Comparison of ENCODE assay signal across 1 cellular context in the genomic region with DNA sequence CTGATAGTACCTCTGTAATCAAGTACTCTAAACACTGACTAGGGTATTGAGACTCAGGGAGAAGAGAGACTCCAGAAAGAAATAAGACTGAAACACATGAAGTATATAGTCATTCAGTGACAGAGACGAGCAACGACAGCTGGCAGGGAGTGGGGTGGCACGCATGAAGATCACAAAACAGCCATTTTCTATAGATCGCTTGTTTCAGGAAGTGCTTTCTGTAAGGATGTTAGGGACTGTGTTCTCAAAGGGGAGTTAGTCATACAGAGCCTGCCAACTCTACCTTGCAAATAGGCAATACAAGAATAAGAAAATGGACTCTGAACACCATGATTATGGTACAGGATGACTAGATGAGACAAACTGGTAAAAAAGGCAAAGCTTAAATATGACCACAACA.
A peak's percentile ranks its signal among the peaks of the same experiment; 100 is the strongest.
TF ChIP-seq lines count a peak whose summit lies in the region.

No MANE protein-coding gene starts in this region.

TF ChIP-seq in GM12878, 131 proteins besides CTCF, POLR2A, EP300 and RAD21 (continued from another document):
- TF ChIP-seq, protein P1, sequence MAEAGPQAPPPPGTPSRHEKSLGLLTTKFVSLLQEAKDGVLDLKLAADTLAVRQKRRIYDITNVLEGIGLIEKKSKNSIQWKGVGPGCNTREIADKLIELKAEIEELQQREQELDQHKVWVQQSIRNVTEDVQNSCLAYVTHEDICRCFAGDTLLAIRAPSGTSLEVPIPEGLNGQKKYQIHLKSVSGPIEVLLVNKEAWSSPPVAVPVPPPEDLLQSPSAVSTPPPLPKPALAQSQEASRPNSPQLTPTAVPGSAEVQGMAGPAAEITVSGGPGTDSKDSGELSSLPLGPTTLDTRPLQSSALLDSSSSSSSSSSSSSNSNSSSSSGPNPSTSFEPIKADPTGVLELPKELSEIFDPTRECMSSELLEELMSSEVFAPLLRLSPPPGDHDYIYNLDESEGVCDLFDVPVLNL (IDR thresholded peaks at IDR 0.05; ENCODE audit: low read depth, low read length) = no peak
- TF ChIP-seq NR2F1 (conservative IDR thresholded peaks at IDR 0.05) (no peak), TCF3 (IDR thresholded peaks at IDR 0.05; ENCODE audit: borderline replicate concordance, insufficient read depth, low read depth, low read length) (peak; percentile 98), STAT3 (IDR thresholded peaks at IDR 0.05; ENCODE audit: low read depth, low read length) (no peak), IRF4 (IDR thresholded peaks at IDR 0.05; ENCODE audit: low read depth, low read length) (peak; percentile 86), ZZZ3 (IDR thresholded peaks at IDR 0.05; ENCODE audit: control insufficient read depth, insufficient read length, low read depth) (no peak), EED (IDR thresholded peaks at IDR 0.05; ENCODE audit: low read depth) (peak; percentile 66), RAD51 (IDR thresholded peaks at IDR 0.05) (no peak), CREM (IDR thresholded peaks at IDR 0.05; ENCODE audit: low read depth) (0 out of 2 replicates have a peak, but pooled peaks have one; percentile 21), SMAD1 (IDR thresholded peaks at IDR 0.05; ENCODE audit: low read depth, partially characterized antibody) (no peak), YY1 (IDR thresholded peaks at IDR 0.05; ENCODE audit: low read depth, low read length) (peak; percentile 87), MEF2A (IDR thresholded peaks at IDR 0.05; ENCODE audit: insufficient read depth, low read depth, low read length) (peak; percentile 47; the same call in 1 of the 2 replicates), POLR2AphosphoS5 (IDR thresholded peaks at IDR 0.05; ENCODE audit: low read length) (no peak), NFIC (IDR thresholded peaks at IDR 0.05; ENCODE audit: low read depth, low read length) (peak; percentile 61), BMI1 (IDR thresholded peaks at IDR 0.05; ENCODE audit: borderline replicate concordance) (no peak), TCF12 (IDR thresholded peaks at IDR 0.05; ENCODE audit: low read depth, low read length) (peak; percentile 93), SREBF1 (IDR thresholded peaks at IDR 0.05; ENCODE audit: low read length) (no peak), RUNX3 (IDR thresholded peaks at IDR 0.05; ENCODE audit: low read length) (peak; percentile 39; the same call in 1 of the 2 replicates), KLF5 (IDR thresholded peaks at IDR 0.05; ENCODE audit: partially characterized antibody) (no peak), CBX5 (IDR thresholded peaks at IDR 0.05; ENCODE audit: low read depth) (0 out of 2 replicates have a peak, but pooled peaks have one; percentile 51), MTA3 (IDR thresholded peaks at IDR 0.05; ENCODE audit: borderline replicate concordance, low read length) (peak; percentile 49; the same call in 1 of the 2 replicates), PAX5 (IDR thresholded peaks at IDR 0.05; ENCODE audit: borderline replicate concordance, low read depth, low read length) (peak; percentile 78; the same call in 1 of the 2 replicates), FOXM1 (IDR thresholded peaks at IDR 0.05; ENCODE audit: low read depth, low read length) (peak; percentile 77; the same call in 1 of the 2 replicates), RBBP5 (conservative IDR thresholded peaks at IDR 0.05) (no peak), TARDBP (IDR thresholded peaks at IDR 0.05; ENCODE audit: borderline replicate concordance) (no peak), RELA (IDR thresholded peaks at IDR 0.05; ENCODE audit: borderline replicate concordance, partially characterized antibody) (no peak), ZNF384 (IDR thresholded peaks at IDR 0.05; ENCODE audit: borderline replicate concordance, low read depth, low read length) (no peak), TAF1 (IDR thresholded peaks at IDR 0.05; ENCODE audit: borderline replicate concordance, low read depth, low read length) (no peak), JUNB (IDR thresholded peaks at IDR 0.05) (peak; percentile 79; the same call in 1 of the 2 replicates), POU2F2 (IDR thresholded peaks at IDR 0.05; ENCODE audit: borderline replicate concordance, low read depth, low read length) (0 out of 3 replicates have a peak, but pooled peaks have one; percentile 10)
- TF ChIP-seq, protein P2, sequence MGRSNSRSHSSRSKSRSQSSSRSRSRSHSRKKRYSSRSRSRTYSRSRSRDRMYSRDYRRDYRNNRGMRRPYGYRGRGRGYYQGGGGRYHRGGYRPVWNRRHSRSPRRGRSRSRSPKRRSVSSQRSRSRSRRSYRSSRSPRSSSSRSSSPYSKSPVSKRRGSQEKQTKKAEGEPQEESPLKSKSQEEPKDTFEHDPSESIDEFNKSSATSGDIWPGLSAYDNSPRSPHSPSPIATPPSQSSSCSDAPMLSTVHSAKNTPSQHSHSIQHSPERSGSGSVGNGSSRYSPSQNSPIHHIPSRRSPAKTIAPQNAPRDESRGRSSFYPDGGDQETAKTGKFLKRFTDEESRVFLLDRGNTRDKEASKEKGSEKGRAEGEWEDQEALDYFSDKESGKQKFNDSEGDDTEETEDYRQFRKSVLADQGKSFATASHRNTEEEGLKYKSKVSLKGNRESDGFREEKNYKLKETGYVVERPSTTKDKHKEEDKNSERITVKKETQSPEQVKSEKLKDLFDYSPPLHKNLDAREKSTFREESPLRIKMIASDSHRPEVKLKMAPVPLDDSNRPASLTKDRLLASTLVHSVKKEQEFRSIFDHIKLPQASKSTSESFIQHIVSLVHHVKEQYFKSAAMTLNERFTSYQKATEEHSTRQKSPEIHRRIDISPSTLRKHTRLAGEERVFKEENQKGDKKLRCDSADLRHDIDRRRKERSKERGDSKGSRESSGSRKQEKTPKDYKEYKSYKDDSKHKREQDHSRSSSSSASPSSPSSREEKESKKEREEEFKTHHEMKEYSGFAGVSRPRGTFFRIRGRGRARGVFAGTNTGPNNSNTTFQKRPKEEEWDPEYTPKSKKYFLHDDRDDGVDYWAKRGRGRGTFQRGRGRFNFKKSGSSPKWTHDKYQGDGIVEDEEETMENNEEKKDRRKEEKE (IDR thresholded peaks at IDR 0.05) = no peak
- TF ChIP-seq, protein P3, sequence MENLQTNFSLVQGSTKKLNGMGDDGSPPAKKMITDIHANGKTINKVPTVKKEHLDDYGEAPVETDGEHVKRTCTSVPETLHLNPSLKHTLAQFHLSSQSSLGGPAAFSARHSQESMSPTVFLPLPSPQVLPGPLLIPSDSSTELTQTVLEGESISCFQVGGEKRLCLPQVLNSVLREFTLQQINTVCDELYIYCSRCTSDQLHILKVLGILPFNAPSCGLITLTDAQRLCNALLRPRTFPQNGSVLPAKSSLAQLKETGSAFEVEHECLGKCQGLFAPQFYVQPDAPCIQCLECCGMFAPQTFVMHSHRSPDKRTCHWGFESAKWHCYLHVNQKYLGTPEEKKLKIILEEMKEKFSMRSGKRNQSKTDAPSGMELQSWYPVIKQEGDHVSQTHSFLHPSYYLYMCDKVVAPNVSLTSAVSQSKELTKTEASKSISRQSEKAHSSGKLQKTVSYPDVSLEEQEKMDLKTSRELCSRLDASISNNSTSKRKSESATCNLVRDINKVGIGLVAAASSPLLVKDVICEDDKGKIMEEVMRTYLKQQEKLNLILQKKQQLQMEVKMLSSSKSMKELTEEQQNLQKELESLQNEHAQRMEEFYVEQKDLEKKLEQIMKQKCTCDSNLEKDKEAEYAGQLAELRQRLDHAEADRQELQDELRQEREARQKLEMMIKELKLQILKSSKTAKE (IDR thresholded peaks at IDR 0.05; ENCODE audit: low read depth, poor library complexity, severe bottlenecking) = no peak
- TF ChIP-seq, protein P4, sequence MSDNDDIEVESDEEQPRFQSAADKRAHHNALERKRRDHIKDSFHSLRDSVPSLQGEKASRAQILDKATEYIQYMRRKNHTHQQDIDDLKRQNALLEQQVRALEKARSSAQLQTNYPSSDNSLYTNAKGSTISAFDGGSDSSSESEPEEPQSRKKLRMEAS (IDR thresholded peaks at IDR 0.05; ENCODE audit: low read depth, low read length) = no peak
- TF ChIP-seq, protein P5, sequence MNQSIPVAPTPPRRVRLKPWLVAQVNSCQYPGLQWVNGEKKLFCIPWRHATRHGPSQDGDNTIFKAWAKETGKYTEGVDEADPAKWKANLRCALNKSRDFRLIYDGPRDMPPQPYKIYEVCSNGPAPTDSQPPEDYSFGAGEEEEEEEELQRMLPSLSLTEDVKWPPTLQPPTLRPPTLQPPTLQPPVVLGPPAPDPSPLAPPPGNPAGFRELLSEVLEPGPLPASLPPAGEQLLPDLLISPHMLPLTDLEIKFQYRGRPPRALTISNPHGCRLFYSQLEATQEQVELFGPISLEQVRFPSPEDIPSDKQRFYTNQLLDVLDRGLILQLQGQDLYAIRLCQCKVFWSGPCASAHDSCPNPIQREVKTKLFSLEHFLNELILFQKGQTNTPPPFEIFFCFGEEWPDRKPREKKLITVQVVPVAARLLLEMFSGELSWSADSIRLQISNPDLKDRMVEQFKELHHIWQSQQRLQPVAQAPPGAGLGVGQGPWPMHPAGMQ (IDR thresholded peaks at IDR 0.05; ENCODE audit: borderline replicate concordance) = no peak
- TF ChIP-seq, protein P6, sequence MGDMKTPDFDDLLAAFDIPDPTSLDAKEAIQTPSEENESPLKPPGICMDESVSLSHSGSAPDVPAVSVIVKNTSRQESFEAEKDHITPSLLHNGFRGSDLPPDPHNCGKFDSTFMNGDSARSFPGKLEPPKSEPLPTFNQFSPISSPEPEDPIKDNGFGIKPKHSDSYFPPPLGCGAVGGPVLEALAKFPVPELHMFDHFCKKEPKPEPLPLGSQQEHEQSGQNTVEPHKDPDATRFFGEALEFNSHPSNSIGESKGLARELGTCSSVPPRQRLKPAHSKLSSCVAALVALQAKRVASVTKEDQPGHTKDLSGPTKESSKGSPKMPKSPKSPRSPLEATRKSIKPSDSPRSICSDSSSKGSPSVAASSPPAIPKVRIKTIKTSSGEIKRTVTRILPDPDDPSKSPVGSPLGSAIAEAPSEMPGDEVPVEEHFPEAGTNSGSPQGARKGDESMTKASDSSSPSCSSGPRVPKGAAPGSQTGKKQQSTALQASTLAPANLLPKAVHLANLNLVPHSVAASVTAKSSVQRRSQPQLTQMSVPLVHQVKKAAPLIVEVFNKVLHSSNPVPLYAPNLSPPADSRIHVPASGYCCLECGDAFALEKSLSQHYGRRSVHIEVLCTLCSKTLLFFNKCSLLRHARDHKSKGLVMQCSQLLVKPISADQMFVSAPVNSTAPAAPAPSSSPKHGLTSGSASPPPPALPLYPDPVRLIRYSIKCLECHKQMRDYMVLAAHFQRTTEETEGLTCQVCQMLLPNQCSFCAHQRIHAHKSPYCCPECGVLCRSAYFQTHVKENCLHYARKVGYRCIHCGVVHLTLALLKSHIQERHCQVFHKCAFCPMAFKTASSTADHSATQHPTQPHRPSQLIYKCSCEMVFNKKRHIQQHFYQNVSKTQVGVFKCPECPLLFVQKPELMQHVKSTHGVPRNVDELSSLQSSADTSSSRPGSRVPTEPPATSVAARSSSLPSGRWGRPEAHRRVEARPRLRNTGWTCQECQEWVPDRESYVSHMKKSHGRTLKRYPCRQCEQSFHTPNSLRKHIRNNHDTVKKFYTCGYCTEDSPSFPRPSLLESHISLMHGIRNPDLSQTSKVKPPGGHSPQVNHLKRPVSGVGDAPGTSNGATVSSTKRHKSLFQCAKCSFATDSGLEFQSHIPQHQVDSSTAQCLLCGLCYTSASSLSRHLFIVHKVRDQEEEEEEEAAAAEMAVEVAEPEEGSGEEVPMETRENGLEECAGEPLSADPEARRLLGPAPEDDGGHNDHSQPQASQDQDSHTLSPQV (IDR thresholded peaks at IDR 0.05) = no peak
- TF ChIP-seq, protein P7, sequence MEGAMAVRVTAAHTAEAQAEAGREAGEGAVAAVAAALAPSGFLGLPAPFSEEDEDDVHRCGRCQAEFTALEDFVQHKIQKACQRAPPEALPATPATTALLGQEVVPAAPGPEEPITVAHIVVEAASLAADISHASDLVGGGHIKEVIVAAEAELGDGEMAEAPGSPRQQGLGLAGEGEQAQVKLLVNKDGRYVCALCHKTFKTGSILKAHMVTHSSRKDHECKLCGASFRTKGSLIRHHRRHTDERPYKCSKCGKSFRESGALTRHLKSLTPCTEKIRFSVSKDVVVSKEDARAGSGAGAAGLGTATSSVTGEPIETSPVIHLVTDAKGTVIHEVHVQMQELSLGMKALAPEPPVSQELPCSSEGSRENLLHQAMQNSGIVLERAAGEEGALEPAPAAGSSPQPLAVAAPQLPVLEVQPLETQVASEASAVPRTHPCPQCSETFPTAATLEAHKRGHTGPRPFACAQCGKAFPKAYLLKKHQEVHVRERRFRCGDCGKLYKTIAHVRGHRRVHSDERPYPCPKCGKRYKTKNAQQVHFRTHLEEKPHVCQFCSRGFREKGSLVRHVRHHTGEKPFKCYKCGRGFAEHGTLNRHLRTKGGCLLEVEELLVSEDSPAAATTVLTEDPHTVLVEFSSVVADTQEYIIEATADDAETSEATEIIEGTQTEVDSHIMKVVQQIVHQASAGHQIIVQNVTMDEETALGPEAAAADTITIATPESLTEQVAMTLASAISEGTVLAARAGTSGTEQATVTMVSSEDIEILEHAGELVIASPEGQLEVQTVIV (IDR thresholded peaks at IDR 0.05; ENCODE audit: borderline replicate concordance, partially characterized antibody) = no peak
- TF ChIP-seq, protein P8, sequence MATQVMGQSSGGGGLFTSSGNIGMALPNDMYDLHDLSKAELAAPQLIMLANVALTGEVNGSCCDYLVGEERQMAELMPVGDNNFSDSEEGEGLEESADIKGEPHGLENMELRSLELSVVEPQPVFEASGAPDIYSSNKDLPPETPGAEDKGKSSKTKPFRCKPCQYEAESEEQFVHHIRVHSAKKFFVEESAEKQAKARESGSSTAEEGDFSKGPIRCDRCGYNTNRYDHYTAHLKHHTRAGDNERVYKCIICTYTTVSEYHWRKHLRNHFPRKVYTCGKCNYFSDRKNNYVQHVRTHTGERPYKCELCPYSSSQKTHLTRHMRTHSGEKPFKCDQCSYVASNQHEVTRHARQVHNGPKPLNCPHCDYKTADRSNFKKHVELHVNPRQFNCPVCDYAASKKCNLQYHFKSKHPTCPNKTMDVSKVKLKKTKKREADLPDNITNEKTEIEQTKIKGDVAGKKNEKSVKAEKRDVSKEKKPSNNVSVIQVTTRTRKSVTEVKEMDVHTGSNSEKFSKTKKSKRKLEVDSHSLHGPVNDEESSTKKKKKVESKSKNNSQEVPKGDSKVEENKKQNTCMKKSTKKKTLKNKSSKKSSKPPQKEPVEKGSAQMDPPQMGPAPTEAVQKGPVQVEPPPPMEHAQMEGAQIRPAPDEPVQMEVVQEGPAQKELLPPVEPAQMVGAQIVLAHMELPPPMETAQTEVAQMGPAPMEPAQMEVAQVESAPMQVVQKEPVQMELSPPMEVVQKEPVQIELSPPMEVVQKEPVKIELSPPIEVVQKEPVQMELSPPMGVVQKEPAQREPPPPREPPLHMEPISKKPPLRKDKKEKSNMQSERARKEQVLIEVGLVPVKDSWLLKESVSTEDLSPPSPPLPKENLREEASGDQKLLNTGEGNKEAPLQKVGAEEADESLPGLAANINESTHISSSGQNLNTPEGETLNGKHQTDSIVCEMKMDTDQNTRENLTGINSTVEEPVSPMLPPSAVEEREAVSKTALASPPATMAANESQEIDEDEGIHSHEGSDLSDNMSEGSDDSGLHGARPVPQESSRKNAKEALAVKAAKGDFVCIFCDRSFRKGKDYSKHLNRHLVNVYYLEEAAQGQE (IDR thresholded peaks at IDR 0.05; ENCODE audit: low read depth, low read length) = no peak
- TF ChIP-seq, protein P9, sequence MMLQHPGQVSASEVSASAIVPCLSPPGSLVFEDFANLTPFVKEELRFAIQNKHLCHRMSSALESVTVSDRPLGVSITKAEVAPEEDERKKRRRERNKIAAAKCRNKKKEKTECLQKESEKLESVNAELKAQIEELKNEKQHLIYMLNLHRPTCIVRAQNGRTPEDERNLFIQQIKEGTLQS (IDR thresholded peaks at IDR 0.05; ENCODE audit: borderline replicate concordance, extremely low read depth, low read depth, low read length) = no peak
